Comparison of ENCODE assay signal across 28 cellular contexts in genomic region chr1:187817782-187818181, GRCh38.
A peak's percentile ranks its signal among the peaks of the same experiment; 100 is the strongest.
DNase-seq lines count a peak whose midpoint lies in the region; ATAC-seq and TF ChIP-seq lines count a peak whose summit lies in the region.
"Had no signal": no experiment of that assay in that cellular context is flagged by ENCODE, and none has a peak within 500 bp of the region (broad histone marks: within the 10 kb centered on the region; RNA-seq: fewer than 3 reads in every experiment).

No MANE protein-coding gene starts in this region.

- H3K4me3 Mint-ChIP-seq in endodermal cell, result no peak overlapping the region
- H3K4me3 Mint-ChIP-seq: activated CD8-positive, alpha-beta T cell treated with anti-CD3 and anti-CD28 coated beads, Interleukin-2, amount 10 ng/mL, durations not matched to agents 7 days and 5 days; activated naive CD4-positive, alpha-beta T cell treated with anti-CD3 and anti-CD28 coated beads for 36 hours; activated T-cell treated with anti-CD3 and anti-CD28 coated beads, Interleukin-2, amount 50 U/mL, for 24 hours; GM23338; T-helper 2 cell treated with Interferon-gamma antibody and Interleukin-4, amounts not matched to agents 5 μg/mL and 100 μg/mL, for 36 hours had no signal

- H3K9ac ChIP-seq in endodermal cell (ENCODE audit: extremely low read depth, low read length, poor library complexity, severe bottlenecking) (no peak overlapping the region), colonic mucosa (ENCODE audit: low read depth in 2 of 2, low read length in 2 of 2) (no peak overlapping the region)

- H3K36me3 ChIP-seq in endodermal cell (ENCODE audit: control insufficient read depth, insufficient read depth, low read length) (no peaks in the 10 kb centered on the region), colonic mucosa (no peaks in the 10 kb centered on the region)
- H3K36me3 ChIP-seq: SJSA1, uterus had no signal

- ATAC-seq in GM19035 (IDR thresholded peaks at IDR 0.05; ENCODE audit: unreplicated experiment), result no peak
- ATAC-seq: activated CD8-positive, alpha-beta T cell treated with anti-CD3 and anti-CD28 coated beads, Interleukin-2, amount 10 ng/mL, durations not matched to agents 7 days and 5 days; GM23338; Panc1 had no signal

- H3K27me3 Mint-ChIP-seq in endodermal cell (ENCODE audit: insufficient read depth), result no peaks in the 10 kb centered on the region
- H3K27me3 Mint-ChIP-seq: activated T-cell treated with anti-CD3 and anti-CD28 coated beads, Interleukin-2, amount 50 U/mL, for 24 hours had no signal

- no peaks in the 10 kb centered on the region for H3K4me1 Mint-ChIP-seq in endodermal cell
- H3K4me1 Mint-ChIP-seq: GM23338 had no signal

- intact Hi-C loops in colonic mucosa (cut with DNase I), result no loop called here

- no peaks in the 10 kb centered on the region for H3K4me1 ChIP-seq in endodermal cell (ENCODE audit: control insufficient read depth, insufficient read depth, low read length)
- H3K4me1 ChIP-seq in colonic mucosa, result no peaks in the 10 kb centered on the region
- H3K4me1 ChIP-seq: Caco-2, SJSA1, uterus had no signal

- H3K9me3 ChIP-seq in endodermal cell (ENCODE audit: control insufficient read depth, low read length) (peaks cover 5% of the 10 kb centered on the region), colonic mucosa (no peaks in the 10 kb centered on the region)
- H3K9me3 ChIP-seq: Caco-2, SJSA1, uterus had no signal

- H3K27me3 ChIP-seq in endodermal cell (ENCODE audit: control insufficient read depth, insufficient read depth, low read length, poor library complexity, severe bottlenecking), result no peaks in the 10 kb centered on the region
- no peaks in the 10 kb centered on the region for H3K27me3 ChIP-seq in colonic mucosa
- H3K27me3 ChIP-seq: dorsolateral prefrontal cortex, SJSA1, uterus had no signal

- WGBS in endodermal cell (ENCODE audit: insufficient coverage in 1 of 2, insufficient read length in 1 of 2), 2 experiments, result 95 to 97% methylated on average over 4 to 5 of the region's 5 CpGs

- H3K27ac Mint-ChIP-seq in endodermal cell, result no peak overlapping the region
- H3K27ac Mint-ChIP-seq: activated CD8-positive, alpha-beta T cell treated with anti-CD3 and anti-CD28 coated beads, Interleukin-2, amount 10 ng/mL, durations not matched to agents 7 days and 5 days; activated naive CD4-positive, alpha-beta T cell treated with anti-CD3 and anti-CD28 coated beads for 36 hours; activated T-cell treated with anti-CD3 and anti-CD28 coated beads, Interleukin-2, amount 50 U/mL, for 24 hours; GM23338; T-helper 2 cell treated with Interferon-gamma antibody and Interleukin-4, amounts not matched to agents 5 μg/mL and 100 μg/mL, for 36 hours had no signal

- DNase-seq in DMS 273 (lab: John Stamatoyannopoulos, UW; ENCODE audit: unreplicated experiment), result peak; percentile 33
- DNase-seq in DMS 273 treated with DMSO at 0.1 percent for 48 hours (lab: John Stamatoyannopoulos, UW), result no peak
- DNase-seq in NB4 (ENCODE audit: low read depth), result peak; percentile 4
- DNase-seq in endodermal cell, result no peak
- no peak for DNase-seq in colonic mucosa
- DNase-seq in activated effector memory CD4-positive, alpha-beta T cell treated with Interleukin-2 at 50 U/mL for 16 hours, result no peak
- DNase-seq: 8988T; activated CD4-positive, CD25-positive, alpha-beta regulatory T cell; activated CD8-positive, alpha-beta T cell treated with anti-CD3 and anti-CD28 coated beads, Interleukin-2, amount 10 ng/mL, durations not matched to agents 7 days and 5 days; activated naive CD4-positive, alpha-beta T cell treated with anti-CD3 and anti-CD28 coated beads for 36 hours; activated T-cell treated with anti-CD3 and anti-CD28 coated beads, Interleukin-2, amount 50 U/mL, for 24 hours; caudate nucleus; dorsolateral prefrontal cortex; KBM-7; kidney glomerular epithelial cell; mesenchymal stem cell; NCI-H1417 treated with DMSO at 0.1 percent for 48 hours; NCI-H2171; NCI-H748 treated with DMSO at 0.1 percent for 48 hours; occipital lobe; uterus had no signal

- no peak overlapping the region for H3K27ac ChIP-seq in endodermal cell (ENCODE audit: low read depth, low read length)
- H3K27ac ChIP-seq in colonic mucosa, result no peak overlapping the region
- H3K27ac ChIP-seq: dorsolateral prefrontal cortex, SJSA1, uterus had no signal

- TF ChIP-seq POLR2A in NB4 (IDR thresholded peaks at IDR 0.05; ENCODE audit: extremely low read depth, insufficient read length), result no peak

- H3K4me3 ChIP-seq in NB4 (ENCODE audit: low read depth, low read length), result no peak overlapping the region
- no peak overlapping the region for H3K4me3 ChIP-seq in endodermal cell (ENCODE audit: low read length)
- H3K4me3 ChIP-seq in colonic mucosa, result no peak overlapping the region
- H3K4me3 ChIP-seq: dorsolateral prefrontal cortex, GM23338, SJSA1, uterus had no signal

- H3K36me3 Mint-ChIP-seq in endodermal cell (ENCODE audit: low read depth), result peaks cover 2% of the 10 kb centered on the region

- peaks cover 12% of the 10 kb centered on the region for H3K9me3 Mint-ChIP-seq in endodermal cell

- TF ChIP-seq CTCF in GM12874 (IDR thresholded peaks at IDR 0.05; ENCODE audit: insufficient read depth, low read depth, low read length) (peak; percentile 43; the same call in 1 of the 2 replicates), NB4 (IDR thresholded peaks at IDR 0.05; ENCODE audit: low read depth, low read length) (no peak), endodermal cell (conservative IDR thresholded peaks at IDR 0.05) (peak; percentile 42), colonic mucosa (IDR thresholded peaks at IDR 0.05) (no peak)

Comparison
In these comparisons a context has a peak if more than half of its experiments do, and no peak if none do; other contexts are left out.
1. DNase-seq: peak in DMS 273 (single experiment) and NB4 (single experiment); none in DMS 273 treated with DMSO at 0.1 percent for 48 hours (single experiment), endodermal cell (single experiment), colonic mucosa (single experiment) and activated effector memory CD4-positive, alpha-beta T cell treated with Interleukin-2 at 50 U/mL for 16 hours (single experiment).
2. CTCF ChIP-seq: peak in GM12874 (single experiment) and endodermal cell (single experiment); none in NB4 (single experiment) and colonic mucosa (single experiment).